Comparison of ENCODE assay signal across 25 cellular contexts in genomic region chr9:133490865-133491655, GRCh38. TPM values are rescaled to one million over a fixed set of nuclear protein-coding genes. Genes with fewer than 3 reads are reported as not detected.
DNase-seq lines count a peak whose midpoint lies in the region; ATAC-seq, FAIRE-seq and TF ChIP-seq lines count a peak whose summit lies in the region.
"Had no signal": no experiment of that assay in that cellular context is flagged by ENCODE, and none has a peak within 500 bp of the region (broad histone marks: within the 10 kb centered on the region; RNA-seq: fewer than 3 reads in every experiment).

No MANE protein-coding gene starts in this region.

- no peak overlapping the region for H2AFZ ChIP-seq in HepG2 (ENCODE audit: low read length)
- H2AFZ ChIP-seq: hepatocyte had no signal

- H4K20me1 ChIP-seq in HepG2 (ENCODE audit: insufficient read depth, low read length): no peaks in the 10 kb centered on the region

- DNase-seq in right cardiac atrium: peak; percentile 16 to 52 (median 51)
- no peak for DNase-seq in right atrium auricular region (ENCODE audit: low spot score)
- no peak for DNase-seq in RWPE1 (ENCODE audit: low spot score)
- no peak for DNase-seq in HepG2 (ENCODE audit: low spot score)
- peak; percentile 26 to 66 for DNase-seq in aorta
- no peak for DNase-seq in D341Med (ENCODE audit: low spot score)
- DNase-seq in GDM1 (lab: John Stamatoyannopoulos, UW): no peak
- DNase-seq: activated CD4-positive, alpha-beta T cell treated with anti-CD3 and anti-CD28 coated beads, Interleukin-2, amount 50 U/mL, for 1 hour; CD4-positive, CD25-positive, alpha-beta regulatory T cell; DMS153; effector CD4-positive, alpha-beta T cell; Kasumi-1; NCI-H1105 treated with DMSO at 0.1 percent for 48 hours; NCI-H2107; NCI-H526 treated with DMSO at 0.1 percent for 48 hours; stimulated activated CD4-positive, alpha-beta T cell treated with anti-CD3 and anti-CD28 coated beads, Interleukin-4, amount 100 ng/mL, for 24 hours; stimulated activated naive CD4-positive, alpha-beta T cell treated with Interleukin-2 at 50 U/mL for 16 hours had no signal

- H3K36me3 ChIP-seq in right atrium auricular region (no peaks in the 10 kb centered on the region), HepG2 (replicated peaks in 1 of 2; ENCODE audit: control insufficient read depth in 1 of 2, insufficient read depth in 2 of 2, low read length in 2 of 2) (no peaks in the 10 kb centered on the region), aorta (ENCODE audit: control insufficient read depth in 1 of 2, insufficient read depth in 2 of 2, low read length in 1 of 2) (no peaks in the 10 kb centered on the region)
- H3K36me3 ChIP-seq: thoracic aorta had no signal

- CTCF ChIA-PET in RWPE1 (lab: Yijun Ruan, JAX) (interaction anchor here (0.6 to 1.5 kb wide), 5 partner anchors 93 to 305 kb away, joined by 3 to 5 read pairs (median 4); no protein-coding TSS in a partner anchor), HepG2 (lab: Yijun Ruan, JAX; ENCODE audit: low intra/inter-chr PET ratio, low total read pairs) (no interaction called here)

- WGBS in right cardiac atrium: 86% methylated on average over 12 of the region's 12 CpGs
- WGBS in HepG2 (ENCODE audit: low lambda C conversion rate): 23% methylated on average over 6 of the region's 12 CpGs
- 87% methylated on average over 12 of the region's 12 CpGs for WGBS in aorta, 2 donors

- TF ChIP-seq CTCF in right atrium auricular region (IDR thresholded peaks at IDR 0.05): no peak
- TF ChIP-seq CTCF in RWPE1 (conservative IDR thresholded peaks at IDR 0.05; ENCODE audit: low read depth): no peak
- TF ChIP-seq CTCF in HepG2 (CRISPR knock-in tag; IDR thresholded peaks at IDR 0.05): no peak

- no TSS peak for BruUV-seq in HepG2 (replicated peaks; lab: Mats Ljungman, UMichigan)

- H3K9me3 ChIP-seq in right cardiac atrium (ENCODE audit: control insufficient read depth, low read length) (no peaks in the 10 kb centered on the region), right atrium auricular region (no peaks in the 10 kb centered on the region), HepG2 (ENCODE audit: low read length) (no peaks in the 10 kb centered on the region), aorta (ENCODE audit: control insufficient read depth, low read length) (no peaks in the 10 kb centered on the region)
- H3K9me3 ChIP-seq: thoracic aorta had no signal

- H3K4me2 ChIP-seq in HepG2 (ENCODE audit: low read depth, low read length): no peak overlapping the region
- H3K4me2 ChIP-seq: hepatocyte had no signal

- TF ChIP-seq EP300 in HepG2 (IDR thresholded peaks at IDR 0.05; ENCODE audit: low read depth in 2 of 2, low read length in 2 of 2) (no peak), HepG2 (CRISPR knock-in tag; IDR thresholded peaks at IDR 0.05; ENCODE audit: borderline replicate concordance) (no peak)

- H3K4me3 ChIP-seq in right cardiac atrium (ENCODE audit: low read length): no peak overlapping the region
- H3K4me3 ChIP-seq in right atrium auricular region: no peak overlapping the region
- H3K4me3 ChIP-seq in HepG2 (replicated peaks in 1 of 3; ENCODE audit: insufficient read depth in 1 of 3, low read depth in 2 of 3, low read length in 3 of 3): no peak overlapping the region
- H3K4me3 ChIP-seq in aorta (ENCODE audit: low read length in 2 of 2): no peak overlapping the region
- H3K4me3 ChIP-seq: hepatocyte, thoracic aorta had no signal

- H3K27ac ChIP-seq in right cardiac atrium (ENCODE audit: low read length) (no peak overlapping the region), right atrium auricular region (no peak overlapping the region), RWPE1 (peak overlapping the region; percentile 92), HepG2 (ENCODE audit: extremely low read length, insufficient read depth, low read length) (no peak overlapping the region), aorta (ENCODE audit: low read depth in 1 of 2, low read length in 2 of 2) (no peak overlapping the region)
- H3K27ac ChIP-seq: hepatocyte had no signal

- FAIRE-seq in HepG2 (lab: Jason Lieb, UNC): no peak
- FAIRE-seq: GM12892 had no signal

- no peaks in the 10 kb centered on the region for H3K79me2 ChIP-seq in HepG2 (ENCODE audit: insufficient read depth, low read length)
- H3K79me2 ChIP-seq: hepatocyte had no signal

- in situ Hi-C loops in HepG2 (cut with HindIII; ENCODE audit: extremely low pct_ligation_motif_present, low pct_unique_long_range_greater_than_20kb): no loop called here

- TF ChIP-seq POLR2A in HepG2 (IDR thresholded peaks at IDR 0.05; ENCODE audit: insufficient read depth in 1 of 2, low read depth in 2 of 2, low read length in 2 of 2): no peak

- H3K9ac ChIP-seq in HepG2 (ENCODE audit: insufficient read depth, low read depth, low read length): no peak overlapping the region

- ATAC-seq in right cardiac atrium: no peak
- no peak for ATAC-seq in HepG2
- ATAC-seq in aorta (ENCODE audit: low FRiP score): no peak
- ATAC-seq in HG02981 (IDR thresholded peaks at IDR 0.05; ENCODE audit: unreplicated experiment): no peak
- ATAC-seq: activated T-helper 17 cell treated with anti-CD3 and anti-CD28 coated beads, Interleukin-2, amount 50 U/mL, for 72 hours had no signal

- POLR2A ChIA-PET in RWPE1 (lab: Yijun Ruan, JAX; ENCODE audit: low non-redundant PET) (no interaction called here), HepG2 (lab: Yijun Ruan, JAX) (no interaction called here)

- H3K27me3 ChIP-seq in right cardiac atrium (ENCODE audit: control insufficient read depth, insufficient read depth) (no peaks in the 10 kb centered on the region), right atrium auricular region (no peaks in the 10 kb centered on the region), HepG2 (ENCODE audit: control insufficient read depth in 1 of 2, insufficient read depth in 2 of 2, low read length in 2 of 2) (peaks cover 14 to 73% of the 10 kb centered on the region in 2 experiments), aorta (ENCODE audit: control insufficient read depth in 1 of 2, insufficient read depth in 2 of 2, low read length in 1 of 2) (no peaks in the 10 kb centered on the region)
- H3K27me3 ChIP-seq: hepatocyte had no signal

- peaks cover 9% of the 10 kb centered on the region for H3K4me1 ChIP-seq in right cardiac atrium (ENCODE audit: control insufficient read depth, insufficient read depth, low read length)
- peaks cover 0 to 19% of the 10 kb centered on the region in 2 donors for H3K4me1 ChIP-seq in right atrium auricular region
- peaks cover 85% of the 10 kb centered on the region for H3K4me1 ChIP-seq in HepG2 (ENCODE audit: insufficient read depth, low read length)
- no peaks in the 10 kb centered on the region for H3K4me1 ChIP-seq in aorta (ENCODE audit: control insufficient read depth in 1 of 2, insufficient read depth in 2 of 2, low read length in 2 of 2)

- TF ChIP-seq RAD21 in HepG2 (CRISPR knock-in tag; IDR thresholded peaks at IDR 0.05): no peak

- intact Hi-C loops in right cardiac atrium (cut with DNase I): no loop called here
- intact Hi-C loops in HepG2 (cut with micrococcal nuclease; ENCODE audit: unreplicated experiment): no loop called here
- intact Hi-C loops in aorta (cut with DNase I): no loop called here

RNA-seq across cellular contexts. Expression of gene SLC2A6, which starts 12.2 kb away (rescaled TPM):
- total RNA-seq in right cardiac atrium: 1 to 10 TPM; 1.7 to 4.0 (median 3.6) TPM
- 3.7 TPM for polyA plus RNA-seq in right cardiac atrium
- total RNA-seq in right atrium auricular region: 1 to 10 TPM; 4.3 to 5.2 TPM
- 6.3 and 15.0 TPM in 2 replicates for total RNA-seq in HepG2 (2016; rRNA removed; fragmentation: Illumina TruSeq; extraction: Trizol)
- total RNA-seq in HepG2 (2016; cell fraction: cytosol; rRNA removed; fragmentation: Illumina TruSeq; extraction: Trizol; ENCODE audit: low read depth): 1.8 and 2.0 TPM in 2 replicates
- 5.3 and 14.9 TPM in 2 replicates for total RNA-seq in HepG2 (2016; cell fraction: insoluble cytoplasmic fraction; rRNA removed; fragmentation: Illumina TruSeq; extraction: Trizol)
- 4.5 and 4.6 TPM in 2 replicates for total RNA-seq in HepG2 (2016; cell fraction: membrane; rRNA removed; fragmentation: Illumina TruSeq; extraction: Trizol)
- 16.5 and 16.8 TPM in 2 replicates for total RNA-seq in HepG2 (2016; cell fraction: nucleus; rRNA removed; fragmentation: Illumina TruSeq; extraction: Trizol)
- 4.1 and 9.1 TPM in 2 replicates for polyA plus RNA-seq in HepG2 (2011; rRNA removed)
- polyA plus RNA-seq in HepG2 (2011; cell fraction: cytosol; rRNA removed): 5.0 and 5.7 TPM in 2 replicates
- polyA plus RNA-seq in HepG2 (2011; cell fraction: nucleus; rRNA removed): 7.2 and 12.6 TPM in 2 replicates
- 2.1 and 4.5 TPM in 2 replicates for polyA plus RNA-seq in HepG2 (2012)
- 1.7 and 2.0 TPM in 2 replicates for polyA plus RNA-seq in HepG2 (2016; cell fraction: cytosol; fragmentation: Illumina TruSeq; extraction: Trizol; ENCODE audit: low read depth)
- 4.0 and 5.0 TPM in 2 replicates for polyA plus RNA-seq in HepG2 (2016; cell fraction: insoluble cytoplasmic fraction; fragmentation: Illumina TruSeq; extraction: Trizol; ENCODE audit: low read depth)
- 2.7 and 3.1 TPM in 2 replicates for polyA plus RNA-seq in HepG2 (2016; cell fraction: membrane; fragmentation: Illumina TruSeq; extraction: Trizol; ENCODE audit: low read depth)
- 22.0 and 22.4 TPM in 2 replicates for polyA plus RNA-seq in HepG2 (2016; cell fraction: nucleus; fragmentation: Illumina TruSeq; extraction: Trizol; ENCODE audit: insufficient read depth, low read depth)
- 16.3 and 18.5 TPM in 2 replicates for polyA minus RNA-seq in HepG2 (2011; rRNA and poly(A)+ RNA removed; ENCODE audit: low replicate concordance)
- polyA minus RNA-seq in HepG2 (2011; cell fraction: cytosol; rRNA and poly(A)+ RNA removed): 6.5 and 7.4 TPM in 2 replicates
- polyA minus RNA-seq in HepG2 (2011; cell fraction: nucleus; rRNA and poly(A)+ RNA removed): 9.1 and 12.8 TPM in 2 replicates
- total RNA-seq in aorta: 1 to 10 TPM; 3.3 to 5.8 TPM
- polyA plus RNA-seq in aorta: 1 to 10 TPM; 1.5 to 2.6 TPM

RNA-seq across cellular contexts. Expression of gene CACFD1, which starts 31.3 kb away (rescaled TPM):
- total RNA-seq in right cardiac atrium: 10 to 100 TPM; 10.8 to 13.9 (median 13.8) TPM
- 12.8 TPM for polyA plus RNA-seq in right cardiac atrium
- 10 to 100 TPM; 11.9 to 12.4 TPM for total RNA-seq in right atrium auricular region
- total RNA-seq in HepG2 (2016; rRNA removed; fragmentation: Illumina TruSeq; extraction: Trizol): 8.2 and 13.8 TPM in 2 replicates
- total RNA-seq in HepG2 (2016; cell fraction: cytosol; rRNA removed; fragmentation: Illumina TruSeq; extraction: Trizol; ENCODE audit: low read depth): 3.2 and 3.9 TPM in 2 replicates
- total RNA-seq in HepG2 (2016; cell fraction: insoluble cytoplasmic fraction; rRNA removed; fragmentation: Illumina TruSeq; extraction: Trizol): 7.9 and 15.6 TPM in 2 replicates
- total RNA-seq in HepG2 (2016; cell fraction: membrane; rRNA removed; fragmentation: Illumina TruSeq; extraction: Trizol): 10.0 and 11.4 TPM in 2 replicates
- 12.1 and 14.4 TPM in 2 replicates for total RNA-seq in HepG2 (2016; cell fraction: nucleus; rRNA removed; fragmentation: Illumina TruSeq; extraction: Trizol)
- 14.6 and 21.3 TPM in 2 replicates for polyA plus RNA-seq in HepG2 (2011; rRNA removed)
- polyA plus RNA-seq in HepG2 (2011; cell fraction: cytosol; rRNA removed): 13.1 and 15.4 TPM in 2 replicates
- 33.2 and 35.5 TPM in 2 replicates for polyA plus RNA-seq in HepG2 (2011; cell fraction: nucleus; rRNA removed)
- polyA plus RNA-seq in HepG2 (2012): 12.0 and 17.4 TPM in 2 replicates
- polyA plus RNA-seq in HepG2 (2016; cell fraction: cytosol; fragmentation: Illumina TruSeq; extraction: Trizol; ENCODE audit: low read depth): 3.2 and 4.4 TPM in 2 replicates
- 8.6 and 9.0 TPM in 2 replicates for polyA plus RNA-seq in HepG2 (2016; cell fraction: insoluble cytoplasmic fraction; fragmentation: Illumina TruSeq; extraction: Trizol; ENCODE audit: low read depth)
- polyA plus RNA-seq in HepG2 (2016; cell fraction: membrane; fragmentation: Illumina TruSeq; extraction: Trizol; ENCODE audit: low read depth): 8.8 and 9.3 TPM in 2 replicates
- polyA plus RNA-seq in HepG2 (2016; cell fraction: nucleus; fragmentation: Illumina TruSeq; extraction: Trizol; ENCODE audit: insufficient read depth, low read depth): 20.0 and 22.0 TPM in 2 replicates
- polyA minus RNA-seq in HepG2 (2011; rRNA and poly(A)+ RNA removed; ENCODE audit: low replicate concordance): 8.1 and 55.0 TPM in 2 replicates
- 7.1 and 8.0 TPM in 2 replicates for polyA minus RNA-seq in HepG2 (2011; cell fraction: cytosol; rRNA and poly(A)+ RNA removed)
- polyA minus RNA-seq in HepG2 (2011; cell fraction: nucleus; rRNA and poly(A)+ RNA removed): 25.4 and 28.7 TPM in 2 replicates
- 10 to 100 TPM; 11.5 to 15.9 TPM for total RNA-seq in aorta
- polyA plus RNA-seq in aorta: 10 to 100 TPM in 1 of 2 donors, 1 to 10 TPM in 1; 8.1 to 14.5 TPM

RNA-seq across cellular contexts. Expression of gene MYMK, which starts 33.7 kb away (rescaled TPM):
- total RNA-seq in right cardiac atrium (not detected), right atrium auricular region (not detected), HepG2 (2016; rRNA removed; fragmentation: Illumina TruSeq; extraction: Trizol) (not detected in 2 replicates), aorta (not detected)
- polyA plus RNA-seq in right cardiac atrium (not detected), HepG2 (2011; rRNA removed) (not detected in 2 replicates), aorta (not detected)
- total RNA-seq in HepG2 (2016; cell fraction: cytosol; rRNA removed; fragmentation: Illumina TruSeq; extraction: Trizol; ENCODE audit: low read depth): not detected in 2 replicates
- total RNA-seq in HepG2 (2016; cell fraction: insoluble cytoplasmic fraction; rRNA removed; fragmentation: Illumina TruSeq; extraction: Trizol): not detected in 2 replicates
- not detected in 2 replicates for total RNA-seq in HepG2 (2016; cell fraction: membrane; rRNA removed; fragmentation: Illumina TruSeq; extraction: Trizol)
- total RNA-seq in HepG2 (2016; cell fraction: nucleus; rRNA removed; fragmentation: Illumina TruSeq; extraction: Trizol): not detected in 2 replicates
- not detected in 2 replicates for polyA plus RNA-seq in HepG2 (2011; cell fraction: cytosol; rRNA removed)
- polyA plus RNA-seq in HepG2 (2011; cell fraction: nucleus; rRNA removed): not detected in 2 replicates
- not detected in 2 replicates for polyA plus RNA-seq in HepG2 (2012)
- not detected in 2 replicates for polyA plus RNA-seq in HepG2 (2016; cell fraction: cytosol; fragmentation: Illumina TruSeq; extraction: Trizol; ENCODE audit: low read depth)
- polyA plus RNA-seq in HepG2 (2016; cell fraction: insoluble cytoplasmic fraction; fragmentation: Illumina TruSeq; extraction: Trizol; ENCODE audit: low read depth): not detected in 2 replicates
- polyA plus RNA-seq in HepG2 (2016; cell fraction: membrane; fragmentation: Illumina TruSeq; extraction: Trizol; ENCODE audit: low read depth): not detected in 2 replicates
- polyA plus RNA-seq in HepG2 (2016; cell fraction: nucleus; fragmentation: Illumina TruSeq; extraction: Trizol; ENCODE audit: insufficient read depth, low read depth): not detected in 2 replicates
- polyA minus RNA-seq in HepG2 (2011; rRNA and poly(A)+ RNA removed; ENCODE audit: low replicate concordance): not detected in 2 replicates
- not detected in 2 replicates for polyA minus RNA-seq in HepG2 (2011; cell fraction: cytosol; rRNA and poly(A)+ RNA removed)
- polyA minus RNA-seq in HepG2 (2011; cell fraction: nucleus; rRNA and poly(A)+ RNA removed): not detected in 2 replicates
- total RNA-seq: activated T-helper 17 cell treated with anti-CD3 and anti-CD28 coated beads, Interleukin-2, amount 50 U/mL, for 72 hours; CD4-positive, CD25-positive, alpha-beta regulatory T cell; epithelial cell of proximal tubule; fibroblast of villous mesenchyme; hepatocyte; lung microvascular endothelial cell; thoracic aorta had no signal
- polyA plus RNA-seq: CD4-positive, CD25-positive, alpha-beta regulatory T cell had no signal

RNA-seq across cellular contexts. Expression of gene ADAMTSL2, which starts 43.4 kb away (rescaled TPM):
- total RNA-seq in right cardiac atrium (10 to 100 TPM; 30.3 to 90.2 (median 47.1) TPM), right atrium auricular region (10 to 100 TPM in 1 of 2 donors, 1 to 10 TPM in 1; 4.9 to 27.7 TPM), HepG2 (2016; rRNA removed; fragmentation: Illumina TruSeq; extraction: Trizol) (1.0 and 3.8 TPM in 2 replicates), aorta (10 to 100 TPM in 1 of 2 donors, 1 to 10 TPM in 1; 1.9 to 20.9 TPM)
- polyA plus RNA-seq in right cardiac atrium (37.3 TPM), HepG2 (2011; rRNA removed) (1.8 and 1.9 TPM in 2 replicates), aorta (under 1 TPM in 1 of 2 donors, not detected in 1; 0.38 TPM)
- 0.35 and 0.61 TPM in 2 replicates for total RNA-seq in HepG2 (2016; cell fraction: cytosol; rRNA removed; fragmentation: Illumina TruSeq; extraction: Trizol; ENCODE audit: low read depth)
- total RNA-seq in HepG2 (2016; cell fraction: insoluble cytoplasmic fraction; rRNA removed; fragmentation: Illumina TruSeq; extraction: Trizol): 0.86 and 3.7 TPM in 2 replicates
- 0.99 and 1.1 TPM in 2 replicates for total RNA-seq in HepG2 (2016; cell fraction: membrane; rRNA removed; fragmentation: Illumina TruSeq; extraction: Trizol)
- total RNA-seq in HepG2 (2016; cell fraction: nucleus; rRNA removed; fragmentation: Illumina TruSeq; extraction: Trizol): 3.9 and 4.8 TPM in 2 replicates
- polyA plus RNA-seq in HepG2 (2011; cell fraction: cytosol; rRNA removed): 1.2 and 1.7 TPM in 2 replicates
- 4.8 and 6.6 TPM in 2 replicates for polyA plus RNA-seq in HepG2 (2011; cell fraction: nucleus; rRNA removed)
- polyA plus RNA-seq in HepG2 (2012): 0.43 and 1.1 TPM in 2 replicates
- polyA plus RNA-seq in HepG2 (2016; cell fraction: cytosol; fragmentation: Illumina TruSeq; extraction: Trizol; ENCODE audit: low read depth): 0.33 and 0.43 TPM in 2 replicates
- polyA plus RNA-seq in HepG2 (2016; cell fraction: insoluble cytoplasmic fraction; fragmentation: Illumina TruSeq; extraction: Trizol; ENCODE audit: low read depth): 0.77 and 1.1 TPM in 2 replicates
- 0.61 and 0.78 TPM in 2 replicates for polyA plus RNA-seq in HepG2 (2016; cell fraction: membrane; fragmentation: Illumina TruSeq; extraction: Trizol; ENCODE audit: low read depth)
- 6.6 and 7.1 TPM in 2 replicates for polyA plus RNA-seq in HepG2 (2016; cell fraction: nucleus; fragmentation: Illumina TruSeq; extraction: Trizol; ENCODE audit: insufficient read depth, low read depth)
- polyA minus RNA-seq in HepG2 (2011; rRNA and poly(A)+ RNA removed; ENCODE audit: low replicate concordance): 4.1 TPM in 1 of 2 replicates, not detected in the other
- polyA minus RNA-seq in HepG2 (2011; cell fraction: cytosol; rRNA and poly(A)+ RNA removed): 0.70 and 1.3 TPM in 2 replicates
- 0.87 and 1.2 TPM in 2 replicates for polyA minus RNA-seq in HepG2 (2011; cell fraction: nucleus; rRNA and poly(A)+ RNA removed)
- total RNA-seq: activated T-helper 17 cell treated with anti-CD3 and anti-CD28 coated beads, Interleukin-2, amount 50 U/mL, for 72 hours; CD4-positive, CD25-positive, alpha-beta regulatory T cell; epithelial cell of proximal tubule had no signal
- polyA plus RNA-seq: CD4-positive, CD25-positive, alpha-beta regulatory T cell had no signal

Comparison
In these comparisons a context has a peak if more than half of its experiments do, and no peak if none do; other contexts are left out.
1. DNase-seq: peak in right cardiac atrium (3 of 3) and aorta (2 of 2); none in right atrium auricular region (single experiment), RWPE1 (single experiment), HepG2 (single experiment), D341Med (single experiment) and GDM1 (single experiment).